ENCODE assay signal across 8 cellular contexts in genomic region chr11:65121865-65122696, GRCh38. TPM values are rescaled to one million over a fixed set of nuclear protein-coding genes. Genes with fewer than 3 reads are reported as not detected.
DNase-seq lines count a peak whose midpoint lies in the region; ATAC-seq, FAIRE-seq and TF ChIP-seq lines count a peak whose summit lies in the region.

Gene FAU (minus strand): TSS chr11:65122134. CDS start chr11:65121813, 321 bp downstream.
Gene MRPL49 (plus strand): TSS chr11:65122321. CDS start chr11:65122347, 26 bp downstream.

- TF ChIP-seq CTCF in AG09309 (IDR thresholded peaks at IDR 0.05; ENCODE audit: control insufficient read depth, insufficient read depth, low read depth, low read length, missing control alignments) (no peak), keratinocyte (optimal IDR thresholded peaks at IDR 0.05 in 1 of 3, IDR thresholded peaks at IDR 0.05 in 1 of 3, conservative IDR thresholded peaks at IDR 0.05 in 1 of 3; ENCODE audit: extremely low read depth in 1 of 3, insufficient read depth in 2 of 3, low read length in 3 of 3) (no peak)

- peaks cover 18% of the 10 kb centered on the region for H3K4me1 ChIP-seq in keratinocyte (ENCODE audit: control insufficient read depth, extremely low read depth, insufficient read depth, low read length)

- FAIRE-seq in keratinocyte (lab: Jason Lieb, UNC), result peak; percentile 23

- H3K4me2 ChIP-seq in keratinocyte (ENCODE audit: control insufficient read depth, extremely low read depth, insufficient read depth, low read depth, low read length), result peak within 1 kb of the TSS; percentile 89

- no peaks in the 10 kb centered on the region for H3K27me3 ChIP-seq in keratinocyte (ENCODE audit: control insufficient read depth, extremely low read depth, insufficient read depth, low read length)

- peaks cover 46% of the 10 kb centered on the region for H3K79me2 ChIP-seq in keratinocyte (ENCODE audit: control insufficient read depth, insufficient read depth, low read length)

- H3K9ac ChIP-seq in keratinocyte (ENCODE audit: control insufficient read depth, extremely low read depth, insufficient read depth, low read length), result peak within 1 kb of the TSS; percentile 99

- H3K36me3 ChIP-seq in keratinocyte (ENCODE audit: control insufficient read depth in 2 of 2, extremely low read depth in 1 of 2, insufficient read depth in 2 of 2, low read length in 2 of 2), result peaks cover 21 to 36% of the 10 kb centered on the region in 2 experiments

- H3K4me3 ChIP-seq in AG09309 (ENCODE audit: control insufficient read depth, low read depth, low read length), result peak within 1 kb of the TSS; percentile 99
- H3K4me3 ChIP-seq in keratinocyte (ENCODE audit: control insufficient read depth in 2 of 3, extremely low read depth in 1 of 3, insufficient read depth in 2 of 3, low read depth in 1 of 3, low read length in 3 of 3), result peak within 1 kb of the TSS; percentile 66 to 97 (median 91)

- H3K9me1 ChIP-seq in keratinocyte (ENCODE audit: control insufficient read depth, extremely low read depth, insufficient read depth, low read length), result no peaks in the 10 kb centered on the region

- peak within 1 kb of the TSS; percentile 98 for H3K27ac ChIP-seq in keratinocyte (ENCODE audit: control insufficient read depth, insufficient read depth, low read length)

- H3K9me3 ChIP-seq in keratinocyte (ENCODE audit: control insufficient read depth, low read depth, low read length), result no peaks in the 10 kb centered on the region

- ATAC-seq in GM19025 (IDR thresholded peaks at IDR 0.05; ENCODE audit: low read depth, unreplicated experiment), result peak; percentile 73
- ATAC-seq in HG03342 (IDR thresholded peaks at IDR 0.05; ENCODE audit: unreplicated experiment), result peak; percentile 62
- peak; percentile 87 to 88 for ATAC-seq in activated CD4-positive, CD25-positive, alpha-beta regulatory T cell treated with anti-CD3 and anti-CD28 coated beads, Interleukin-2, amount 50 U/mL, for 24 hours

- DNase-seq in AG09309 (ENCODE audit: low read depth), result peak; percentile 82
- peak; percentile 98 for DNase-seq in NCI-H446 treated with DMSO at 0.1 percent for 48 hours (lab: John Stamatoyannopoulos, UW)
- peak; percentile 98 for DNase-seq in cerebellar cortex (ENCODE audit: low spot score)
- peak; percentile 91 for DNase-seq in keratinocyte (ENCODE audit: low read depth, low spot score)
- DNase-seq in stimulated activated CD4-positive, alpha-beta T cell treated with anti-CD3 and anti-CD28 coated beads, Interleukin-15, amount 100 ng/mL, for 1 hour (ENCODE audit: low read depth in 1 of 2, low spot score in 1 of 2), result peak; percentile 96 to 97

- no peaks in the 10 kb centered on the region for H4K20me1 ChIP-seq in keratinocyte (ENCODE audit: control insufficient read depth, extremely low read depth, insufficient read depth, low read length)

- H2AFZ ChIP-seq in keratinocyte (ENCODE audit: control insufficient read depth, low read length), result peak within 1 kb of the TSS; percentile 95

- dilution Hi-C loops in keratinocyte (cut with MboI; ENCODE audit: extremely low pct_ligation_motif_present, low sequenced_read_pairs), result no loop called here

RNA-seq across cellular contexts. Expression of gene FAU, which starts in this region (rescaled TPM):
- 328 to 452 TPM (median 425 TPM) in 3 replicates for polyA plus RNA-seq in keratinocyte
- polyA plus RNA-seq in keratinocyte (2011; ENCODE audit: low read depth), result 471 TPM
- 306 and 737 TPM in 2 replicates for polyA plus RNA-seq in keratinocyte (2011; cell fraction: cytosol; rRNA removed)
- polyA plus RNA-seq in keratinocyte (2011; cell fraction: nucleus; rRNA removed), result 225 and 268 TPM in 2 replicates
- 874 and 1,191 TPM in 2 replicates for polyA plus RNA-seq in keratinocyte (2012; ENCODE audit: low replicate concordance)
- 109 to 156 TPM (median 109 TPM) in 3 replicates for polyA minus RNA-seq in keratinocyte
- 470 TPM for polyA minus RNA-seq in keratinocyte (2011; cell fraction: cytosol; rRNA and poly(A)+ RNA removed)
- 78.3 and 89.3 TPM in 2 replicates for polyA minus RNA-seq in keratinocyte (2011; cell fraction: nucleus; rRNA and poly(A)+ RNA removed)

RNA-seq across cellular contexts. Expression of gene MRPL49, which starts in this region (rescaled TPM):
- polyA plus RNA-seq in keratinocyte, result 46.3 to 67.7 TPM (median 49.6 TPM) in 3 replicates
- polyA plus RNA-seq in keratinocyte (2011; ENCODE audit: low read depth), result 81.9 TPM
- 40.9 and 46.5 TPM in 2 replicates for polyA plus RNA-seq in keratinocyte (2011; cell fraction: cytosol; rRNA removed)
- polyA plus RNA-seq in keratinocyte (2011; cell fraction: nucleus; rRNA removed), result 31.2 and 35.1 TPM in 2 replicates
- 29.1 and 45.0 TPM in 2 replicates for polyA plus RNA-seq in keratinocyte (2012; ENCODE audit: low replicate concordance)
- polyA minus RNA-seq in keratinocyte, result 26.4 to 41.9 TPM (median 36.9 TPM) in 3 replicates
- polyA minus RNA-seq in keratinocyte (2011; cell fraction: cytosol; rRNA and poly(A)+ RNA removed), result 24.7 TPM
- polyA minus RNA-seq in keratinocyte (2011; cell fraction: nucleus; rRNA and poly(A)+ RNA removed), result 12.3 and 13.3 TPM in 2 replicates

Comparison
In these comparisons a context has a peak if more than half of its experiments do, and no peak if none do; other contexts are left out.
1. Peak in every context shown above with its lines: DNase-seq, ATAC-seq, H3K4me3 ChIP-seq and H3K27ac ChIP-seq.